Comparison of ENCODE assay signal across 1 cellular context in genomic region chr9:32004431-32005076, GRCh38.
TF ChIP-seq lines count a peak whose summit lies in the region.

No MANE protein-coding gene starts in this region.

TF ChIP-seq in HepG2, 621 proteins besides CTCF, POLR2A, EP300 and RAD21 (continued from another document and continues in another):
- TF ChIP-seq, protein P1, sequence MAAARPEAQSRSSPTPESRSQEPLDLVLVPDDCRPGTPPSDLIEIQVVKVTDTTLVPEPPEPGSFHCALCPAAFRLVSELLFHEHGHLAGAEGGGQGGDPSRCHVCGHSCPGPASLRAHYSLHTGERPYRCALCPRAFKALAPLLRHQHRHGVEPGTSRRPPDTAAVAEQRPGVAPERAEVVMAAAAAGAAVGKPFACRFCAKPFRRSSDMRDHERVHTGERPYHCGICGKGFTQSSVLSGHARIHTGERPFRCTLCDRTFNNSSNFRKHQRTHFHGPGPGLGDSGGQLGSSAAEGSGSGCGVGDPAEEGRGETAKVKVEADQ (CRISPR knock-in tag; IDR thresholded peaks at IDR 0.05; ENCODE audit: borderline replicate concordance), result no peak
- TF ChIP-seq ZNF737 (CRISPR knock-in tag; IDR thresholded peaks at IDR 0.05; ENCODE audit: borderline replicate concordance), result no peak
- no peak for TF ChIP-seq SP4 (CRISPR knock-in tag; IDR thresholded peaks at IDR 0.05)
- TF ChIP-seq CC2D1A (CRISPR knock-in tag; IDR thresholded peaks at IDR 0.05), result no peak
- no peak for TF ChIP-seq ZBTB4 (CRISPR knock-in tag; IDR thresholded peaks at IDR 0.05; ENCODE audit: borderline replicate concordance)
- TF ChIP-seq HNF4A (CRISPR knock-in tag; IDR thresholded peaks at IDR 0.05), result peak; percentile 90
- no peak for TF ChIP-seq ZNF318 (CRISPR knock-in tag; IDR thresholded peaks at IDR 0.05)
- no peak for TF ChIP-seq SRSF4 (IDR thresholded peaks at IDR 0.05; ENCODE audit: low read depth, low read length, poor library complexity, severe bottlenecking)
- TF ChIP-seq GATA4 (IDR thresholded peaks at IDR 0.05; ENCODE audit: borderline replicate concordance, low read depth), result 0 out of 2 replicates have a peak, but pooled peaks have one; percentile 41
- TF ChIP-seq SIN3A (IDR thresholded peaks at IDR 0.05; ENCODE audit: borderline replicate concordance, low read depth, low read length), result no peak
- TF ChIP-seq ZNF331 (CRISPR knock-in tag; IDR thresholded peaks at IDR 0.05), result no peak; the same call in 1 of the 2 replicates
- TF ChIP-seq, protein P2, sequence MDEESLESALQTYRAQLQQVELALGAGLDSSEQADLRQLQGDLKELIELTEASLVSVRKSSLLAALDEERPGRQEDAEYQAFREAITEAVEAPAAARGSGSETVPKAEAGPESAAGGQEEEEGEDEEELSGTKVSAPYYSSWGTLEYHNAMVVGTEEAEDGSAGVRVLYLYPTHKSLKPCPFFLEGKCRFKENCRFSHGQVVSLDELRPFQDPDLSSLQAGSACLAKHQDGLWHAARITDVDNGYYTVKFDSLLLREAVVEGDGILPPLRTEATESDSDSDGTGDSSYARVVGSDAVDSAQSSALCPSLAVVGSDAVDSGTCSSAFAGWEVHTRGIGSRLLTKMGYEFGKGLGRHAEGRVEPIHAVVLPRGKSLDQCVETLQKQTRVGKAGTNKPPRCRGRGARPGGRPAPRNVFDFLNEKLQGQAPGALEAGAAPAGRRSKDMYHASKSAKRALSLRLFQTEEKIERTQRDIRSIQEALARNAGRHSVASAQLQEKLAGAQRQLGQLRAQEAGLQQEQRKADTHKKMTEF (CRISPR knock-in tag; IDR thresholded peaks at IDR 0.05), result peak; percentile 62; the same call in 1 of the 2 replicates
- no peak for TF ChIP-seq KLF11 (CRISPR knock-in tag; IDR thresholded peaks at IDR 0.05)
- TF ChIP-seq ZKSCAN8 (CRISPR knock-in tag; IDR thresholded peaks at IDR 0.05; ENCODE audit: borderline replicate concordance), result no peak
- TF ChIP-seq SMAD1 (CRISPR knock-in tag; IDR thresholded peaks at IDR 0.05; ENCODE audit: borderline replicate concordance, low read depth), result no peak
- TF ChIP-seq TOPORS (CRISPR knock-in tag; IDR thresholded peaks at IDR 0.05), result no peak
- TF ChIP-seq PHF21A (CRISPR knock-in tag; IDR thresholded peaks at IDR 0.05), result 0 out of 2 replicates have a peak, but pooled peaks have one; percentile 35
- TF ChIP-seq PLRG1 (conservative IDR thresholded peaks at IDR 0.05), result no peak
- no peak for TF ChIP-seq ZNF264 (CRISPR knock-in tag; IDR thresholded peaks at IDR 0.05)
- no peak for TF ChIP-seq CHD2 (IDR thresholded peaks at IDR 0.05; ENCODE audit: low read depth, low read length)
- TF ChIP-seq MED8 (CRISPR knock-in tag; IDR thresholded peaks at IDR 0.05; ENCODE audit: insufficient replicate concordance), result no peak
- TF ChIP-seq HOXA5 (CRISPR knock-in tag; IDR thresholded peaks at IDR 0.05), result no peak
- TF ChIP-seq ZFP37 (CRISPR knock-in tag; IDR thresholded peaks at IDR 0.05; ENCODE audit: borderline replicate concordance), result no peak
- no peak for TF ChIP-seq MLLT10 (CRISPR knock-in tag; IDR thresholded peaks at IDR 0.05)
- TF ChIP-seq ZNF326 (CRISPR knock-in tag; IDR thresholded peaks at IDR 0.05; ENCODE audit: borderline replicate concordance), result no peak
- peak; percentile 79; the same call in 1 of the 2 replicates for TF ChIP-seq HOMEZ (CRISPR knock-in tag; IDR thresholded peaks at IDR 0.05; ENCODE audit: low read depth)
- TF ChIP-seq NR2F6 (IDR thresholded peaks at IDR 0.05), result no peak
- 0 out of 2 replicates have a peak, but pooled peaks have one; percentile 7 for TF ChIP-seq NR2F6 (CRISPR knock-in tag; IDR thresholded peaks at IDR 0.05)
- TF ChIP-seq, protein P3, sequence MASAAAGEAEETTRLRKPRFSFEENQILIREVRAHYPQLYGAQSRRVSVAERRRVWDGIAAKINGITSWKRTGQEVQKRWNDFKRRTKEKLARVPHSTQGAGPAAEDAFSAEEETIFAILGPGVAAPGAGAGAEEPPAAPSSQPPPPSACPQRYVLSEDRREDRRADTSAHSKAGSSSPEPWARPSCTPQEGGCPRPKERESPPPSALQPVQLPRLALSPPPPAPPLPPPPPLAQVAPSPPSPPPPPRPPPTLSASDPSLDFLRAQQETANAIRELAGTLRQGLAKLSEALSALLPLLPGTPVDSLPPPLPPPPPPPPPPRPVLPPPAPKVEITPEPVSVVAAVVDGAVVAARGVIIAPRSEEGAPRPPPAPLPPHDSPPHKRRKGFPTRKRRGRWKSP (CRISPR knock-in tag; IDR thresholded peaks at IDR 0.05), result no peak
- no peak for TF ChIP-seq RFXAP (CRISPR knock-in tag; IDR thresholded peaks at IDR 0.05; ENCODE audit: borderline replicate concordance)
- no peak for TF ChIP-seq ZBTB7B (CRISPR knock-in tag; IDR thresholded peaks at IDR 0.05)
- TF ChIP-seq SOX5 (CRISPR knock-in tag; IDR thresholded peaks at IDR 0.05; ENCODE audit: borderline replicate concordance), result peak; percentile 94
- no peak for TF ChIP-seq NFATC3 (CRISPR knock-in tag; IDR thresholded peaks at IDR 0.05)
- peak; percentile 67 for TF ChIP-seq ASH2L (IDR thresholded peaks at IDR 0.05; ENCODE audit: insufficient read length, low read depth, low read length)
- no peak for TF ChIP-seq SOX6 (IDR thresholded peaks at IDR 0.05)
- TF ChIP-seq SOX6 (CRISPR knock-in tag; IDR thresholded peaks at IDR 0.05), result peak; percentile 97
- TF ChIP-seq ZFP90 (CRISPR knock-in tag; IDR thresholded peaks at IDR 0.05; ENCODE audit: borderline replicate concordance), result no peak
- TF ChIP-seq ZBTB2 (CRISPR knock-in tag; IDR thresholded peaks at IDR 0.05; ENCODE audit: low read depth), result no peak
- TF ChIP-seq GATAD2A (CRISPR knock-in tag; IDR thresholded peaks at IDR 0.05), result peak; percentile 66
- TF ChIP-seq KAT7 (CRISPR knock-in tag; IDR thresholded peaks at IDR 0.05; ENCODE audit: borderline replicate concordance), result 0 out of 2 replicates have a peak, but pooled peaks have one; percentile 56
- TF ChIP-seq PITX1 (CRISPR knock-in tag; IDR thresholded peaks at IDR 0.05), result peak; percentile 37; the same call in 1 of the 2 replicates
- no peak for TF ChIP-seq ZBTB3 (CRISPR knock-in tag; IDR thresholded peaks at IDR 0.05; ENCODE audit: borderline replicate concordance, low read depth)
- no peak for TF ChIP-seq YEATS2 (CRISPR knock-in tag; IDR thresholded peaks at IDR 0.05; ENCODE audit: borderline replicate concordance)
- TF ChIP-seq PHF20 (CRISPR knock-in tag; IDR thresholded peaks at IDR 0.05), result no peak
- TF ChIP-seq ISL2 (CRISPR knock-in tag; IDR thresholded peaks at IDR 0.05), result no peak
- 0 out of 2 replicates have a peak, but pooled peaks have one; percentile 53 for TF ChIP-seq RCOR2 (CRISPR knock-in tag; IDR thresholded peaks at IDR 0.05)
- TF ChIP-seq GLI4 (CRISPR knock-in tag; IDR thresholded peaks at IDR 0.05; ENCODE audit: borderline replicate concordance), result no peak; the same call in 1 of the 2 replicates
- no peak for TF ChIP-seq AGO1 (IDR thresholded peaks at IDR 0.05; ENCODE audit: low read depth, low read length, poor library complexity, severe bottlenecking)
- no peak for TF ChIP-seq ZNF768 (CRISPR knock-in tag; IDR thresholded peaks at IDR 0.05)
- peak; percentile 46; the same call in 1 of the 2 replicates for TF ChIP-seq NFIC (IDR thresholded peaks at IDR 0.05; ENCODE audit: low read length)
- TF ChIP-seq WIZ (CRISPR knock-in tag; IDR thresholded peaks at IDR 0.05), result no peak
- TF ChIP-seq NR2F1 (CRISPR knock-in tag; IDR thresholded peaks at IDR 0.05), result no peak
- TF ChIP-seq HDAC2 (CRISPR knock-in tag; IDR thresholded peaks at IDR 0.05), result peak; percentile 61
